In the genomic region with DNA sequence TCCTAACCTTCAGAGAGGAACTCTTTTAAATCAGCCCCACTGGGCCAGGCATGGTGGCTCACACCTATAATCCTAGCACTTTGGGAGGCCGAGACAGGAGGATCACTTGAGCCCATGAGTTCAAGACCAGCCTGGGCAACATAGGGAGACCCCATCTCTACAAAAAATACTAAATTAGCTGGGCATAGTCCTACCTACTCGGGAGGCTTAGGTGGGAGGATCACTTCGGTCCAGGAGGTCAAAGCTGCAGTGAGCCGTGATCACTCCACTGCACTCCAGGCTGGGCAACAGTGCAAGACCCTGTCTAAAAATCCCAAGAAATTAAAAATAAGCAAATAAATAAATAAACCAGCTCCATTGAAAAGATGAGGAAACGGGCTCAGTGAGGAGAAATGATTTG, we compare ENCODE assay signal across 7 cellular contexts.
"Had no signal": no experiment of that assay in that cellular context is flagged by ENCODE, and none has a peak within 500 bp of the region (broad histone marks: within the 10 kb centered on the region; RNA-seq: fewer than 3 reads in every experiment).

No MANE protein-coding gene starts in this region.

- H3K9me3 Mint-ChIP-seq: GM23338, H9 had no signal

- ATAC-seq: K562 had no signal

- H3K27ac Mint-ChIP-seq: GM23338, H9 had no signal

- H3K4me3 ChIP-seq: K562 had no signal

- H3K27ac ChIP-seq: HL-60 had no signal

- DNase-seq: H9, HCEC 1CT, IMR-90, KG1 had no signal
